Comparison of ENCODE assay signal across 8 cellular contexts in the genomic region with DNA sequence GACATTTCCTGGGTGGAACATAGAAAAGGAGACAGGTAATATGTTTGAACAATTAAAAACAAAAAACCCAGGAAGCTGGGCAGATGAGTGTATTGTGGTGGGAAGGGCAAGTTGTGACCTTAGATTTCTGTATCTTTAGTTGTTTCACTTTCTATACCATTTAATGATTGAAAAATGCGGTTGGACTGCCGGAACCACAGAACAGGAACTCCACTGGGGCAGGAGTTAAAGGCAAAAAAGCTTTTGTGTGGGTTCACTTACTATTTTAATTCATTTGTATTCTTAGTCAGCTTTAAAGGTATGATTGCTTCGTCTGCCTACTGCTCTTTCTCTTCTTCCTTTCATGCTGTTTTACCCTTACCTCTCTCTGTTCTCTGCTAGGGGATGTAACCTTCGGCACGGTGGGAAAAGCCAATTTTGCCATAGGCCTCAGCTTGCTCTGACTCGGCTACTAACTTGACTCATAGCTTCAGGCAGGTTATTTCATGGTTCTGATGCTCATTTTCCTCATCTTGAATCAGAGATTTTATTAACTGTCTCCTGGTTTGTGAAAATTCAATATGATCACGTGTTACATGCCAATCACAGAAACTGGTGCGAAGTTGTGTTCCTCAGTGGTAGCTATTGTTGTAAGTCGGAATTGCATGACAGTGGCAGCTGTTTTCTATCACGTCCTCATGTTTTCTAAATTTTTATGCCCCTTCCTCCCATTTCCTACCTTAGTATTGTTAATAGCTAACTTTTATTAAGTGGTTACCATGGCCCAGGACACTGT. TPM values are rescaled to one million over a fixed set of nuclear protein-coding genes. Genes with fewer than 3 reads are reported as not detected.
A peak's percentile ranks its signal among the peaks of the same experiment; 100 is the strongest.
DNase-seq lines count a peak whose midpoint lies in the region; ATAC-seq, FAIRE-seq and TF ChIP-seq lines count a peak whose summit lies in the region.

No MANE protein-coding gene starts in this region.

- H3K27ac ChIP-seq in 22Rv1, result peak overlapping the region; percentile 86; the same call in 1 of the 2 replicates
- H3K27ac ChIP-seq in VCaP, result peak overlapping the region; percentile 94

- no peak for TF ChIP-seq CTCF in 22Rv1 (IDR thresholded peaks at IDR 0.05)
- no peak for TF ChIP-seq CTCF in VCaP (conservative IDR thresholded peaks at IDR 0.05)

- FAIRE-seq in frontal cortex (lab: Jason Lieb, UNC), result no peak

- peak; percentile 78 for ATAC-seq in GM19351 (IDR thresholded peaks at IDR 0.05; ENCODE audit: unreplicated experiment)
- ATAC-seq in HG03432 (IDR thresholded peaks at IDR 0.05; ENCODE audit: unreplicated experiment), result peak; percentile 56

- DNase-seq in glomerular visceral epithelial cell (ENCODE audit: extremely low spot score), result peak; percentile 65
- DNase-seq in AG20443 (ENCODE audit: low spot score), result no peak
- DNase-seq in frontal cortex (ENCODE audit: low spot score in 2 of 2), result no peak
- DNase-seq in cerebellar nuclear complex (lab: John Stamatoyannopoulos, UW), result no peak

RNA-seq across cellular contexts. Expression of a gene that starts 1.6 kb away (rescaled TPM):
- 1.2 TPM for total RNA-seq in frontal cortex
